8 cellular contexts compared by ENCODE assay signal in the genomic region with DNA sequence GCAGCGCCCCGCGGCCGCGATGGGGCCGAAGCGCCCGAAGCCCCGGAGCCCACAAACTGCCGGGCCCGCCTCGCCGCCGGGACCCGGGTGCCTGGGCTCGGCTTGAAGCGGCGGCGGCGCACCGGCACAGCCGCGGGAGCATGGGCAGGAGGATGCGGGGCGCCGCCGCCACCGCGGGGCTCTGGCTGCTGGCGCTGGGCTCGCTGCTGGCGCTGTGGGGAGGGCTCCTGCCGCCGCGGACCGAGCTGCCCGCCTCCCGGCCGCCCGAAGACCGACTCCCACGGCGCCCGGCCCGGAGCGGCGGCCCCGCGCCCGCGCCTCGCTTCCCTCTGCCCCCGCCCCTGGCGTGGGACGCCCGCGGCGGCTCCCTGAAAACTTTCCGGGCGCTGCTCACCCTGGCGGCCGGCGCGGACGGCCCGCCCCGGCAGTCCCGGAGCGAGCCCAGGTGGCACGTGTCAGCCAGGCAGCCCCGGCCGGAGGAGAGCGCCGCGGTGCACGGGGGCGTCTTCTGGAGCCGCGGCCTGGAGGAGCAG. TPM values are rescaled to one million over a fixed set of nuclear protein-coding genes. Genes with fewer than 3 reads are reported as not detected.
DNase-seq lines count a peak whose midpoint lies in the region; ATAC-seq and TF ChIP-seq lines count a peak whose summit lies in the region.

No MANE protein-coding gene starts in this region.

- H3K27me3 Mint-ChIP-seq in T-cell: peaks cover 50 to 66% of the 10 kb centered on the region in 2 donors

- H3K4me1 Mint-ChIP-seq in T-cell: peaks cover 11 to 16% (median 14%) of the 10 kb centered on the region in 3 donors

- POLR2A ChIA-PET in T-cell (lab: Charles Lee): no interaction called here

- TF ChIP-seq CTCF in foreskin keratinocyte (conservative IDR thresholded peaks at IDR 0.05): peak; percentile 20
- TF ChIP-seq CTCF in psoas muscle (IDR thresholded peaks at IDR 0.05): no peak

- H3K4me3 ChIP-seq in psoas muscle: peak overlapping the region; percentile 74

- no peaks in the 10 kb centered on the region for H3K9me3 ChIP-seq in psoas muscle

- H3K27ac ChIP-seq in foreskin keratinocyte: peak overlapping the region; percentile 99
- H3K27ac ChIP-seq in psoas muscle: peak overlapping the region; percentile 47

- peak overlapping the region in 1 of 3 donors; percentile 78 for H3K4me3 Mint-ChIP-seq in T-cell

- H3K27ac Mint-ChIP-seq in T-cell: no peak overlapping the region

- H3K4me1 ChIP-seq in foreskin keratinocyte (peaks cover 41% of the 10 kb centered on the region), psoas muscle (no peaks in the 10 kb centered on the region)

- CTCF ChIA-PET in T-cell (lab: Charles Lee): no interaction called here

- intact Hi-C loops in psoas muscle (cut with DNase I): loop anchor here (2.0 to 10.0 kb wide), 8 partner anchors 44 to 874 kb away; a partner anchor contains a TSS

- no peaks in the 10 kb centered on the region for H3K27me3 ChIP-seq in foreskin keratinocyte
- peaks cover 0 to 15% (median 0%) of the 10 kb centered on the region in 3 donors for H3K27me3 ChIP-seq in psoas muscle (ENCODE audit: insufficient read depth in 3 of 3, low read length in 2 of 3)

- 0% methylated on average over 16 to 79 of the region's 79 CpGs for WGBS in psoas muscle, 3 donors

- ATAC-seq in GM18511 (IDR thresholded peaks at IDR 0.05; ENCODE audit: unreplicated experiment) (peak; percentile 50), HG02981 (IDR thresholded peaks at IDR 0.05; ENCODE audit: unreplicated experiment) (peak; percentile 34), T-cell (replicated peaks in 1 of 4) (peak; percentile 26 to 58 (median 50)), foreskin keratinocyte (peak; percentile 42), psoas muscle (peak; percentile 49 to 64 (median 59))

- no peaks in the 10 kb centered on the region for H3K36me3 ChIP-seq in psoas muscle (ENCODE audit: insufficient read depth in 1 of 2, low read depth in 1 of 2)

- peak; percentile 45 for DNase-seq in AG08395 (ENCODE audit: low spot score)
- peak in 4 of 34 experiments; percentile 3 to 8 (median 4) for DNase-seq in T-cell
- DNase-seq in foreskin keratinocyte: no peak
- DNase-seq in psoas muscle: peak in 1 of 2 donors; percentile 54
- DNase-seq in NCI-H2081 treated with DMSO at 0.1 percent for 48 hours (lab: John Stamatoyannopoulos, UW): no peak
- no peak for DNase-seq in pons (ENCODE audit: low spot score)

- H3K36me3 Mint-ChIP-seq in T-cell: no peaks in the 10 kb centered on the region

- H3K9me3 Mint-ChIP-seq in T-cell: no peaks in the 10 kb centered on the region

RNA-seq across cellular contexts. Expression of a gene that starts 0.3 kb away (rescaled TPM):
- total RNA-seq in T-cell (under 1 TPM in 1 of 5 donors, not detected in 4; 0.23 TPM), foreskin keratinocyte (72.5 and 92.3 TPM in 2 replicates), psoas muscle (1 to 10 TPM in 3 of 4 donors, under 1 TPM in 1; 0.75 to 4.0 (median 3.1) TPM)
- polyA plus RNA-seq in foreskin keratinocyte (57.1 and 75.2 TPM in 2 replicates), psoas muscle (1 to 10 TPM in 1 of 3 donors, under 1 TPM in 2; 0.60 to 8.0 (median 0.96) TPM)

RNA-seq across cellular contexts. Expression of a gene that starts 44.0 kb away (rescaled TPM):
- total RNA-seq in T-cell (10 to 100 TPM; 39.8 to 58.4 (median 51.7) TPM), foreskin keratinocyte (32.7 and 37.3 TPM in 2 replicates), psoas muscle (10 to 100 TPM; 34.0 to 46.8 (median 41.9) TPM)
- polyA plus RNA-seq in foreskin keratinocyte (8.4 and 10.4 TPM in 2 replicates), psoas muscle (10 to 100 TPM in 2 of 3 donors, 1 to 10 TPM in 1; 6.8 to 32.2 (median 32.0) TPM)

Comparison
In these comparisons a context has a peak if more than half of its experiments do, and no peak if none do; other contexts are left out.
1. RNA of a gene that starts 0.3 kb away (total RNA-seq): 72.5 to 92.3 TPM in foreskin keratinocyte; 0.75 to 4.0 TPM in psoas muscle and 0.23 TPM in T-cell; every median in the first group is over 10 times any median in the second.
2. Peak in every context shown above with its lines, with median percentiles within 50 percentile points of each other: ATAC-seq.